In genomic region chr10:112366992-112367391, GRCh38 we compare ENCODE assay signal across 1 cellular context.
TF ChIP-seq lines count a peak whose summit lies in the region.

No MANE protein-coding gene starts in this region.

TF ChIP-seq in K562, 482 proteins besides CTCF, POLR2A, EP300 and RAD21:
- TF ChIP-seq HSF4 (CRISPR knock-in tag; IDR thresholded peaks at IDR 0.05; ENCODE audit: borderline replicate concordance) (no peak), HDAC2 (IDR thresholded peaks at IDR 0.05) (no peak), ELF2 (CRISPR knock-in tag; IDR thresholded peaks at IDR 0.05) (no peak), ZBTB17 (CRISPR knock-in tag; IDR thresholded peaks at IDR 0.05) (no peak), ZNF609 (CRISPR knock-in tag; IDR thresholded peaks at IDR 0.05; ENCODE audit: borderline replicate concordance) (no peak), NR2C2 (CRISPR knock-in tag; IDR thresholded peaks at IDR 0.05) (no peak), NR2C2 (tag; IDR thresholded peaks at IDR 0.05) (no peak), SPI1 (IDR thresholded peaks at IDR 0.05; ENCODE audit: borderline replicate concordance, low read depth, low read length) (no peak)
